In genomic region chr22:27986937-27987336, GRCh38 we compare ENCODE assay signal across 28 cellular contexts.
DNase-seq lines count a peak whose midpoint lies in the region; ATAC-seq, FAIRE-seq and TF ChIP-seq lines count a peak whose summit lies in the region.
"Had no signal": no experiment of that assay in that cellular context is flagged by ENCODE, and none has a peak within 500 bp of the region (broad histone marks: within the 10 kb centered on the region; RNA-seq: fewer than 3 reads in every experiment).

No MANE protein-coding gene starts in this region.

- H3K4me3 ChIP-seq in left ventricle myocardium inferior, result no peak overlapping the region
- no peak overlapping the region for H3K4me3 ChIP-seq in heart right ventricle
- H3K4me3 ChIP-seq in astrocyte (ENCODE audit: insufficient read depth, low read depth, low read length), result no peak overlapping the region
- no peak overlapping the region for H3K4me3 ChIP-seq in aorta (ENCODE audit: low read length in 2 of 2)
- H3K4me3 ChIP-seq: ascending aorta, esophagus muscularis mucosa, ovary, Peyer's patch, skin epidermis, thyroid gland had no signal

- H3K27me3 Mint-ChIP-seq in astrocyte (ENCODE audit: low read depth, unreplicated experiment) (no peaks in the 10 kb centered on the region), mesothelial cell of epicardium (ENCODE audit: low read depth) (no peaks in the 10 kb centered on the region)
- H3K27me3 Mint-ChIP-seq: activated B cell treated with CpG ODN at 0.5 μM for 24 hours; activated naive CD8-positive, alpha-beta T cell treated with anti-CD3 and anti-CD28 coated beads, Interleukin-2, amount 10 ng/mL, durations not matched to agents 7 days and 5 days; IgD-negative memory B cell; stimulated activated naive CD8-positive, alpha-beta T cell treated with anti-CD3 and anti-CD28 coated beads, Interleukin-15, amount 100 ng/mL, for 72 hours had no signal

- FAIRE-seq in astrocyte (lab: Jason Lieb, UNC), result no peak
- FAIRE-seq: endometrium, GM12891 had no signal

- H3K36me3 Mint-ChIP-seq in astrocyte (ENCODE audit: low read depth, unreplicated experiment) (peaks cover 37% of the 10 kb centered on the region), mesothelial cell of epicardium (peaks cover 47% of the 10 kb centered on the region)
- H3K36me3 Mint-ChIP-seq: activated naive CD8-positive, alpha-beta T cell treated with anti-CD3 and anti-CD28 coated beads, Interleukin-2, amount 10 ng/mL, durations not matched to agents 7 days and 5 days had no signal

- ATAC-seq in heart right ventricle (no peak), aorta (ENCODE audit: low FRiP score) (no peak)
- ATAC-seq: foreskin keratinocyte; stimulated activated naive CD8-positive, alpha-beta T cell treated with anti-CD3 and anti-CD28 coated beads, Interleukin-15, amount 100 ng/mL, for 72 hours had no signal

- peaks cover 40% of the 10 kb centered on the region for H3K36me3 ChIP-seq in left ventricle myocardium inferior
- H3K36me3 ChIP-seq in heart right ventricle, result peaks cover 0 to 92% (median 12%) of the 10 kb centered on the region in 9 donors
- no peaks in the 10 kb centered on the region for H3K36me3 ChIP-seq in astrocyte (ENCODE audit: insufficient read depth, low read length)
- peaks cover 0 to 4% of the 10 kb centered on the region in 2 donors for H3K36me3 ChIP-seq in aorta (ENCODE audit: control insufficient read depth in 1 of 2, insufficient read depth in 2 of 2, low read length in 1 of 2)
- H3K36me3 ChIP-seq: ovary had no signal

- TF ChIP-seq CTCF in left ventricle myocardium inferior (IDR thresholded peaks at IDR 0.05; ENCODE audit: borderline replicate concordance), result no peak
- no peak for TF ChIP-seq CTCF in heart right ventricle (IDR thresholded peaks at IDR 0.05)
- no peak for TF ChIP-seq CTCF in astrocyte (IDR thresholded peaks at IDR 0.05; ENCODE audit: insufficient read depth, low read depth, low read length)
- no peak for TF ChIP-seq CTCF in mesothelial cell of epicardium (IDR thresholded peaks at IDR 0.05; ENCODE audit: unreplicated experiment)

- H3K27me3 ChIP-seq in left ventricle myocardium inferior (ENCODE audit: low read depth) (no peaks in the 10 kb centered on the region), heart right ventricle (no peaks in the 10 kb centered on the region), astrocyte (ENCODE audit: insufficient read depth, low read length) (no peaks in the 10 kb centered on the region), aorta (ENCODE audit: control insufficient read depth in 1 of 2, insufficient read depth in 2 of 2, low read length in 1 of 2) (no peaks in the 10 kb centered on the region)
- H3K27me3 ChIP-seq: ascending aorta, esophagus muscularis mucosa, foreskin keratinocyte, ovary, Peyer's patch, thyroid gland had no signal

- peak overlapping the region; percentile 72 for H3K4me2 ChIP-seq in astrocyte (ENCODE audit: low read length)

- no peak for DNase-seq in left ventricle myocardium inferior
- DNase-seq in heart right ventricle, result no peak
- no peak for DNase-seq in astrocyte (ENCODE audit: low read depth)
- DNase-seq in mesothelial cell of epicardium (ENCODE audit: low spot score in 2 of 2, unreplicated experiment in 2 of 2), result no peak
- DNase-seq in activated naive CD4-positive, alpha-beta T cell treated with anti-CD3 and anti-CD28 coated beads, Interleukin-2, amount 50 U/mL, for 16 hours, result no peak
- no peak for DNase-seq in aorta
- DNase-seq in stimulated activated CD4-positive, alpha-beta T cell treated with anti-CD3 and anti-CD28 coated beads, Interleukin-12 subunit alpha, Interleukin-12 subunit beta, amount 100 ng/mL, for 4 hours, result no peak
- DNase-seq: activated B cell treated with CpG ODN at 0.5 μM for 24 hours; activated CD4-positive, alpha-beta T cell treated with anti-CD3 and anti-CD28 coated beads, Interleukin-2, amount 50 U/mL, for 4 hours; activated naive CD8-positive, alpha-beta T cell treated with anti-CD3 and anti-CD28 coated beads, Interleukin-2, amount 10 ng/mL, durations not matched to agents 7 days and 5 days; central memory CD4-positive, alpha-beta T cell; foreskin keratinocyte; NCI-H1694; NCI-H446 treated with DMSO at 0.1 percent for 48 hours; NCI-H774; nephron progenitor cell; SIG-M5; stimulated activated CD4-positive, alpha-beta T cell treated with anti-CD3 and anti-CD28 coated beads, Interleukin-1b, Interleukin-23, amount 100 ng/mL, for 48 hours; stimulated activated naive CD8-positive, alpha-beta T cell treated with anti-CD3 and anti-CD28 coated beads, Interleukin-15, amount 100 ng/mL, for 72 hours; thyroid gland had no signal

- H3K27ac Mint-ChIP-seq in astrocyte (ENCODE audit: unreplicated experiment) (peak overlapping the region; percentile 91), mesothelial cell of epicardium (peak overlapping the region; percentile 2)
- H3K27ac Mint-ChIP-seq: activated B cell treated with CpG ODN at 0.5 μM for 24 hours; activated naive CD8-positive, alpha-beta T cell treated with anti-CD3 and anti-CD28 coated beads, Interleukin-2, amount 10 ng/mL, durations not matched to agents 7 days and 5 days; nephron progenitor cell; stimulated activated naive CD8-positive, alpha-beta T cell treated with anti-CD3 and anti-CD28 coated beads, Interleukin-15, amount 100 ng/mL, for 72 hours had no signal

- H3K4me3 Mint-ChIP-seq in astrocyte (ENCODE audit: unreplicated experiment) (no peak overlapping the region), mesothelial cell of epicardium (no peak overlapping the region)
- H3K4me3 Mint-ChIP-seq: activated B cell treated with CpG ODN at 0.5 μM for 24 hours; activated naive CD8-positive, alpha-beta T cell treated with anti-CD3 and anti-CD28 coated beads, Interleukin-2, amount 10 ng/mL, durations not matched to agents 7 days and 5 days; IgD-negative memory B cell; nephron progenitor cell; stimulated activated naive CD8-positive, alpha-beta T cell treated with anti-CD3 and anti-CD28 coated beads, Interleukin-15, amount 100 ng/mL, for 72 hours had no signal

- H3K9me3 ChIP-seq in left ventricle myocardium inferior (replicated peaks), result no peaks in the 10 kb centered on the region
- H3K9me3 ChIP-seq in heart right ventricle, result no peaks in the 10 kb centered on the region
- no peaks in the 10 kb centered on the region for H3K9me3 ChIP-seq in astrocyte (ENCODE audit: insufficient read depth, low read depth, low read length)
- H3K9me3 ChIP-seq in aorta (ENCODE audit: control insufficient read depth, low read length), result no peaks in the 10 kb centered on the region
- H3K9me3 ChIP-seq: ascending aorta, esophagus muscularis mucosa, ovary, Peyer's patch, thyroid gland had no signal

- peak overlapping the region; percentile 23 for H3K9ac ChIP-seq in astrocyte (ENCODE audit: low read length)

- H3K9me3 Mint-ChIP-seq in astrocyte (ENCODE audit: unreplicated experiment), result peaks cover 2% of the 10 kb centered on the region
- H3K9me3 Mint-ChIP-seq in mesothelial cell of epicardium, result no peaks in the 10 kb centered on the region
- H3K9me3 Mint-ChIP-seq: activated B cell treated with CpG ODN at 0.5 μM for 24 hours; activated naive CD8-positive, alpha-beta T cell treated with anti-CD3 and anti-CD28 coated beads, Interleukin-2, amount 10 ng/mL, durations not matched to agents 7 days and 5 days; IgD-negative memory B cell; nephron progenitor cell; stimulated activated naive CD8-positive, alpha-beta T cell treated with anti-CD3 and anti-CD28 coated beads, Interleukin-15, amount 100 ng/mL, for 72 hours had no signal

- H3K79me2 ChIP-seq in astrocyte (ENCODE audit: insufficient read depth, low read length), result no peaks in the 10 kb centered on the region

- H3K4me1 Mint-ChIP-seq in astrocyte (ENCODE audit: low read depth, unreplicated experiment), result peaks cover 19% of the 10 kb centered on the region
- H3K4me1 Mint-ChIP-seq in mesothelial cell of epicardium, result peaks cover 4% of the 10 kb centered on the region
- H3K4me1 Mint-ChIP-seq: stimulated activated naive CD8-positive, alpha-beta T cell treated with anti-CD3 and anti-CD28 coated beads, Interleukin-15, amount 100 ng/mL, for 72 hours had no signal

- 88 to 90% methylated on average over 5 of the region's 5 CpGs for whole genome bisulfite sequencing in heart right ventricle, 2 donors
- 94 to 95% methylated on average over 5 of the region's 5 CpGs for WGBS in aorta, 2 donors

- H4K20me1 ChIP-seq in astrocyte (ENCODE audit: insufficient read depth, low read length), result no peaks in the 10 kb centered on the region

- H2AFZ ChIP-seq in astrocyte (ENCODE audit: low read depth, low read length), result no peak overlapping the region

- intact Hi-C loops in left ventricle myocardium inferior (cut with micrococcal nuclease) (no loop called here), heart right ventricle (cut with DNase I) (loop anchor here in 1 of 10 donors (10.0 kb wide), 1 partner anchor 62 kb away; no protein-coding TSS in a partner anchor), aorta (cut with DNase I) (no loop called here)

- H3K27ac ChIP-seq in left ventricle myocardium inferior (replicated peaks) (peak overlapping the region; percentile 20), heart right ventricle (no peak overlapping the region), astrocyte (ENCODE audit: low read depth, low read length) (peak overlapping the region; percentile 49), aorta (ENCODE audit: low read depth in 1 of 2, low read length in 2 of 2) (no peak overlapping the region)
- H3K27ac ChIP-seq: ascending aorta, esophagus muscularis mucosa, foreskin keratinocyte, ovary, Peyer's patch, skin epidermis, thyroid gland had no signal

- H3K4me1 ChIP-seq in left ventricle myocardium inferior (peaks cover 52% of the 10 kb centered on the region), heart right ventricle (peaks cover 0 to 33% (median 17%) of the 10 kb centered on the region in 9 donors), astrocyte (ENCODE audit: insufficient read depth, low read length) (peaks cover 19% of the 10 kb centered on the region), aorta (ENCODE audit: control insufficient read depth in 1 of 2, insufficient read depth in 2 of 2, low read length in 2 of 2) (no peaks in the 10 kb centered on the region)
- H3K4me1 ChIP-seq: foreskin keratinocyte, Peyer's patch had no signal

Comparison
In these comparisons a context has a peak if more than half of its experiments do, and no peak if none do; other contexts are left out.
1. H3K27ac ChIP-seq: peak in left ventricle myocardium inferior (single experiment) and astrocyte (single experiment); none in heart right ventricle (0 of 10) and aorta (0 of 2).